14 cellular contexts compared by ENCODE assay signal in genomic region chr17:9875441-9875840, GRCh38. TPM values are rescaled to one million over a fixed set of nuclear protein-coding genes. Genes with fewer than 3 reads are reported as not detected.
DNase-seq lines count a peak whose midpoint lies in the region; ATAC-seq and TF ChIP-seq lines count a peak whose summit lies in the region.
"Had no signal": no experiment of that assay in that cellular context is flagged by ENCODE, and none has a peak within 500 bp of the region (broad histone marks: within the 10 kb centered on the region; RNA-seq: fewer than 3 reads in every experiment).

No MANE protein-coding gene starts in this region.

- DNase-seq in ELF-1 (ENCODE audit: low read depth, low spot score) = peak; percentile 40
- peak; percentile 79 for DNase-seq in PC-3
- DNase-seq in fibroblast of the conjunctiva (ENCODE audit: low read depth) = peak; percentile 9
- peak; percentile 68 for DNase-seq in pons (ENCODE audit: low spot score)
- no peak for DNase-seq in CD4-positive, alpha-beta T cell
- DNase-seq in hepatic stellate cell (ENCODE audit: low spot score) = no peak
- no peak for DNase-seq in HCEC 1CT
- DNase-seq: activated CD4-positive, alpha-beta T cell treated with anti-CD3 and anti-CD28 coated beads for 4 hours; activated naive CD4-positive, alpha-beta T cell treated with anti-CD3 and anti-CD28 coated beads, Interleukin-2, amount 10 ng/mL, durations not matched to agents 7 days and 5 days; COR-L47; effector memory CD8-positive, alpha-beta T cell; KG1; stimulated activated naive CD8-positive, alpha-beta T cell treated with anti-CD3 and anti-CD28 coated beads, Interleukin-15, Interleukin-2, amounts not matched to agents 100 U/mL and 50 U/mL, for 24 hours had no signal

- peak; percentile 86 for ATAC-seq in PC-3
- ATAC-seq in CD4-positive, alpha-beta T cell (ENCODE audit: poor library complexity) = no peak
- no peak for ATAC-seq in HG02763 (IDR thresholded peaks at IDR 0.05; ENCODE audit: unreplicated experiment)
- ATAC-seq: effector memory CD8-positive, alpha-beta T cell; stimulated activated naive CD8-positive, alpha-beta T cell treated with anti-CD3 and anti-CD28 coated beads, Interleukin-15, Interleukin-2, amounts not matched to agents 100 U/mL and 50 U/mL, for 24 hours had no signal

- CTCF ChIA-PET in PC-3 (lab: Charles Lee) = no interaction called here
- CTCF ChIA-PET in CD4-positive, alpha-beta T cell (lab: Charles Lee) = no interaction called here

- H3F3A ChIP-seq in PC-3 (ENCODE audit: low read length, unreplicated experiment) = no peaks in the 10 kb centered on the region

- no peaks in the 10 kb centered on the region for H3K9me3 ChIP-seq in PC-3 (ENCODE audit: low read length)
- no peaks in the 10 kb centered on the region for H3K9me3 ChIP-seq in CD4-positive, alpha-beta T cell (ENCODE audit: control insufficient read depth, low read length)

- H3K27me3 ChIP-seq in PC-3 (ENCODE audit: low read length) = no peaks in the 10 kb centered on the region
- H3K27me3 ChIP-seq in CD4-positive, alpha-beta T cell (ENCODE audit: control insufficient read depth, insufficient read depth, low read length) = no peaks in the 10 kb centered on the region

- H3K36me3 ChIP-seq in PC-3 (ENCODE audit: low read depth, low read length) = no peaks in the 10 kb centered on the region

- no peak overlapping the region for H3K4me3 Mint-ChIP-seq in CD4-positive, alpha-beta T cell
- H3K4me3 Mint-ChIP-seq: activated naive CD4-positive, alpha-beta T cell treated with anti-CD3 and anti-CD28 coated beads, Interleukin-2, amount 10 ng/mL, durations not matched to agents 7 days and 5 days; effector memory CD8-positive, alpha-beta T cell had no signal

- H3K27ac Mint-ChIP-seq in CD4-positive, alpha-beta T cell = no peak overlapping the region
- H3K27ac Mint-ChIP-seq: activated naive CD4-positive, alpha-beta T cell treated with anti-CD3 and anti-CD28 coated beads, Interleukin-2, amount 10 ng/mL, durations not matched to agents 7 days and 5 days; effector memory CD8-positive, alpha-beta T cell had no signal

- no peak for TF ChIP-seq CTCF in PC-3 (conservative IDR thresholded peaks at IDR 0.05; ENCODE audit: low read depth, low read length)
- TF ChIP-seq CTCF in CD4-positive, alpha-beta T cell (IDR thresholded peaks at IDR 0.05) = no peak

- BruUV-seq in PC-3 (replicated peaks; lab: Mats Ljungman, UMichigan) = no TSS peak

- H3K4me2 ChIP-seq in PC-3 (ENCODE audit: low read length) = peak overlapping the region; percentile 41

- POLR2A ChIA-PET in PC-3 (lab: Charles Lee; ENCODE audit: unreplicated experiment) = no interaction called here
- POLR2A ChIA-PET in CD4-positive, alpha-beta T cell (lab: Charles Lee) = no interaction called here

- H3K27ac ChIP-seq in PC-3 (ENCODE audit: low read length) = peak overlapping the region; percentile 56
- no peak overlapping the region for H3K27ac ChIP-seq in CD4-positive, alpha-beta T cell (ENCODE audit: low read depth, low read length)

- no peaks in the 10 kb centered on the region for H3K9me2 ChIP-seq in PC-3 (replicated peaks; ENCODE audit: low read length)

- H3K4me3 ChIP-seq in PC-3 (ENCODE audit: low read length) = no peak overlapping the region

- H4K20me1 ChIP-seq in PC-3 (ENCODE audit: low read length) = no peaks in the 10 kb centered on the region

- H3K9ac ChIP-seq in PC-3 (ENCODE audit: low read length) = no peak overlapping the region

- peaks cover 46% of the 10 kb centered on the region for H3K27me3 Mint-ChIP-seq in CD4-positive, alpha-beta T cell
- H3K27me3 Mint-ChIP-seq: activated naive CD4-positive, alpha-beta T cell treated with anti-CD3 and anti-CD28 coated beads, Interleukin-2, amount 10 ng/mL, durations not matched to agents 7 days and 5 days had no signal

- intact Hi-C loops in PC-3 (cut with micrococcal nuclease) = no loop called here
- intact Hi-C loops in CD4-positive, alpha-beta T cell (cut with DNase I, micrococcal nuclease) = no loop called here

- no peaks in the 10 kb centered on the region for H3K79me2 ChIP-seq in PC-3 (ENCODE audit: low read length)

- H3K4me1 ChIP-seq in PC-3 (ENCODE audit: insufficient read depth, low read length) = peaks cover 29% of the 10 kb centered on the region

- no peak overlapping the region for H2AFZ ChIP-seq in PC-3 (ENCODE audit: low read length)

- H3K4me1 Mint-ChIP-seq in CD4-positive, alpha-beta T cell (ENCODE audit: low read depth) = no peaks in the 10 kb centered on the region
- H3K4me1 Mint-ChIP-seq: activated naive CD4-positive, alpha-beta T cell treated with anti-CD3 and anti-CD28 coated beads, Interleukin-2, amount 10 ng/mL, durations not matched to agents 7 days and 5 days had no signal

- no peaks in the 10 kb centered on the region for H3K36me3 Mint-ChIP-seq in CD4-positive, alpha-beta T cell (ENCODE audit: low read depth)
- H3K36me3 Mint-ChIP-seq: activated naive CD4-positive, alpha-beta T cell treated with anti-CD3 and anti-CD28 coated beads, Interleukin-2, amount 10 ng/mL, durations not matched to agents 7 days and 5 days had no signal

- H3K9me3 Mint-ChIP-seq in CD4-positive, alpha-beta T cell = no peaks in the 10 kb centered on the region
- H3K9me3 Mint-ChIP-seq: effector memory CD8-positive, alpha-beta T cell had no signal

RNA-seq across cellular contexts. Expression of gene RCVRN, which starts 29.6 kb away (rescaled TPM):
- total RNA-seq in PC-3 (2014; rRNA removed) = not detected in 2 replicates
- not detected for total RNA-seq in CD4-positive, alpha-beta T cell

RNA-seq across cellular contexts. Expression of gene GLP2R, which starts 49.7 kb away (rescaled TPM):
- 0.06 and 0.22 TPM in 2 replicates for total RNA-seq in PC-3 (2014; rRNA removed)
- not detected for total RNA-seq in CD4-positive, alpha-beta T cell

RNA-seq across cellular contexts. Expression of gene GSG1L2, which starts 53.6 kb away (rescaled TPM):
- total RNA-seq in PC-3 (2014; rRNA removed) = not detected in 2 replicates
- total RNA-seq in CD4-positive, alpha-beta T cell = not detected

Comparison
In these comparisons a context has a peak if more than half of its experiments do, and no peak if none do; other contexts are left out.
1. DNase-seq: peak in ELF-1 (single experiment), PC-3 (single experiment), fibroblast of the conjunctiva (single experiment) and pons (single experiment); none in CD4-positive, alpha-beta T cell (0 of 10), hepatic stellate cell (single experiment) and HCEC 1CT (single experiment).